Comparison of ENCODE assay signal across 11 cellular contexts in genomic region chr12:116053479-116054195, GRCh38.
DNase-seq lines count a peak whose midpoint lies in the region; ATAC-seq and TF ChIP-seq lines count a peak whose summit lies in the region.
"Had no signal": no experiment of that assay in that cellular context is flagged by ENCODE, and none has a peak within 500 bp of the region (broad histone marks: within the 10 kb centered on the region; RNA-seq: fewer than 3 reads in every experiment).

No MANE protein-coding gene starts in this region.

- TF ChIP-seq CTCF in AG09319 (IDR thresholded peaks at IDR 0.05; ENCODE audit: low read depth, low read length): no peak
- TF ChIP-seq CTCF in fibroblast of pulmonary artery (IDR thresholded peaks at IDR 0.05; ENCODE audit: low read length, missing control alignments): no peak
- no peak for TF ChIP-seq CTCF in A673 (conservative IDR thresholded peaks at IDR 0.05; ENCODE audit: low read depth, low read length)

- CTCF ChIA-PET in A673 (lab: Charles Lee): no interaction called here

- no peak overlapping the region for H3K27ac ChIP-seq in A673 (ENCODE audit: low read depth, low read length, poor library complexity, severe bottlenecking)
- H3K27ac ChIP-seq: SK-N-MC had no signal

- in situ Hi-C loops in KBM-7 (cut with MboI; ENCODE audit: low pct_unique_long_range_greater_than_20kb, low sequenced_read_pairs): no loop called here

- no TSS peak for BruUV-seq in A673 (replicated peaks; lab: Mats Ljungman, UMichigan)

- no peaks in the 10 kb centered on the region for H3K27me3 Mint-ChIP-seq in natural killer cell treated with Interleukin-12 subunit alpha and Interleukin-12 subunit beta and Interleukin-15 and Interleukin-18, amount 100 ng/mL, for 72 hours

- H3K27ac Mint-ChIP-seq in natural killer cell treated with Interleukin-12 subunit alpha and Interleukin-12 subunit beta and Interleukin-15 and Interleukin-18, amount 100 ng/mL, for 72 hours: peak overlapping the region; percentile 3 to 21

- peaks cover 77% of the 10 kb centered on the region for H3K4me1 ChIP-seq in A673 (ENCODE audit: insufficient read depth, low read length, poor library complexity, severe bottlenecking)

- H3K36me3 Mint-ChIP-seq in natural killer cell treated with Interleukin-12 subunit alpha and Interleukin-12 subunit beta and Interleukin-15 and Interleukin-18, amount 100 ng/mL, for 72 hours: no peaks in the 10 kb centered on the region

- H3K27me3 ChIP-seq in A673 (replicated peaks; ENCODE audit: insufficient read depth, low read depth, low read length, poor library complexity): no peaks in the 10 kb centered on the region

- DNase-seq in AG09319 (ENCODE audit: extremely low read depth, low read depth): peak; percentile 90
- DNase-seq in fibroblast of pulmonary artery (ENCODE audit: low read depth): peak; percentile 98
- no peak for DNase-seq in natural killer cell treated with Interleukin-12 subunit alpha and Interleukin-12 subunit beta and Interleukin-15 and Interleukin-18, amount 100 ng/mL, for 72 hours (ENCODE audit: low spot score)
- DNase-seq in ureter (ENCODE audit: low spot score): no peak
- no peak for DNase-seq in KBM-7
- no peak for DNase-seq in A673 (ENCODE audit: low spot score)
- DNase-seq: activated effector memory CD4-positive, alpha-beta T cell treated with Interleukin-2 at 50 U/mL for 16 hours; Calu3 had no signal

- no peak overlapping the region for H3K4me3 ChIP-seq in fibroblast of pulmonary artery (replicated peaks; ENCODE audit: low read depth, low read length)
- no peak overlapping the region for H3K4me3 ChIP-seq in A673 (ENCODE audit: low read depth, low read length, poor library complexity, severe bottlenecking)
- H3K4me3 ChIP-seq: SK-N-MC had no signal

- H3K9me3 ChIP-seq in A673 (ENCODE audit: low read depth, low read length, poor library complexity, severe bottlenecking): no peaks in the 10 kb centered on the region

- no peak overlapping the region for H3K4me3 Mint-ChIP-seq in natural killer cell treated with Interleukin-12 subunit alpha and Interleukin-12 subunit beta and Interleukin-15 and Interleukin-18, amount 100 ng/mL, for 72 hours

- ATAC-seq in natural killer cell treated with Interleukin-12 subunit alpha and Interleukin-12 subunit beta and Interleukin-15 and Interleukin-18, amount 100 ng/mL, for 72 hours: peak in 1 of 2 donors; percentile 57
- no peak for ATAC-seq in HG03565 (IDR thresholded peaks at IDR 0.05; ENCODE audit: unreplicated experiment)

- POLR2A ChIA-PET in A673 (lab: Charles Lee; ENCODE audit: low non-redundant PET): no interaction called here

- peaks cover 28 to 35% of the 10 kb centered on the region in 2 donors for H3K4me1 Mint-ChIP-seq in natural killer cell treated with Interleukin-12 subunit alpha and Interleukin-12 subunit beta and Interleukin-15 and Interleukin-18, amount 100 ng/mL, for 72 hours (ENCODE audit: low read depth in 2 of 2)

- no peaks in the 10 kb centered on the region for H3K36me3 ChIP-seq in A673 (ENCODE audit: insufficient read depth, low read length, poor library complexity, severe bottlenecking)

- intact Hi-C loops in A673 (cut with micrococcal nuclease; ENCODE audit: unreplicated experiment): no loop called here

- H3K9me3 Mint-ChIP-seq in natural killer cell treated with Interleukin-12 subunit alpha and Interleukin-12 subunit beta and Interleukin-15 and Interleukin-18, amount 100 ng/mL, for 72 hours: no peaks in the 10 kb centered on the region

TF ChIP-seq in PFSK-1, 5 proteins besides CTCF, POLR2A, EP300 and RAD21:
- TF ChIP-seq REST (IDR thresholded peaks at IDR 0.05; ENCODE audit: insufficient read depth in 1 of 2, low read depth in 2 of 2, low read length in 2 of 2): no peak
- TF ChIP-seq FOXP2 (optimal IDR thresholded peaks at IDR 0.05; ENCODE audit: borderline replicate concordance, extremely low read depth, extremely low read length, insufficient read depth): peak; percentile 32

Comparison
In these comparisons a context has a peak if more than half of its experiments do, and no peak if none do; other contexts are left out.
1. DNase-seq: peak in AG09319 (single experiment) and fibroblast of pulmonary artery (single experiment); none in natural killer cell treated with Interleukin-12 subunit alpha and Interleukin-12 subunit beta and Interleukin-15 and Interleukin-18, amount 100 ng/mL, for 72 hours (single experiment), ureter (single experiment), KBM-7 (single experiment) and A673 (single experiment).